In the genomic region with DNA sequence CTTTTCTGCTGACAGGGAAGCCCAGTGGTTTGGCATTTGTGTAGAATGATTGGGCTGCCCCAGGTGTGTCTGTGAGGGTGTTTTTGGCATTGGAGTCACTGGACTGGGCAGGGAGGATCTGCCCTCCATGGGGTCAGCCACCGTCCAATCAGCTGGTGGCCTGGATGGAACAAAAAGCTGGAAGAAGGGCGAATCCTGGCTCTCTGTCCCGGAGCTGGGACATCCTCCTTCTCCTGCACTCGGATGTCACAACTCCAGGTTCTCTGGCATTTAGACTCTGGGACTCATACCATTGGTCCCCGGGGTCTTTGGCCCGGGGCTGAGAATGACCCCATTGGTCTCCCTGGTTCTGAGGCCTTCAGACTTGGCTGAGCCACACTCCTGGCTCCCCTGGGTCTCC, we compare ENCODE assay signal across 2 cellular contexts.
TF ChIP-seq lines count a peak whose summit lies in the region.

No MANE protein-coding gene starts in this region.

TF ChIP-seq in SK-N-SH, 30 proteins besides CTCF, POLR2A, EP300 and RAD21 (continued from another document):
- TF ChIP-seq REST (IDR thresholded peaks at IDR 0.05; ENCODE audit: low read depth, low read length) (no peak), TAF1 (IDR thresholded peaks at IDR 0.05; ENCODE audit: borderline replicate concordance, low read depth, low read length) (no peak), FOXJ3 (CRISPR knock-in tag; IDR thresholded peaks at IDR 0.05) (no peak), CHD2 (IDR thresholded peaks at IDR 0.05; ENCODE audit: low read length, partially characterized antibody) (no peak), JUND (IDR thresholded peaks at IDR 0.05) (no peak), NRF1 (IDR thresholded peaks at IDR 0.05; ENCODE audit: low read depth, low read length) (no peak), GATA2 (CRISPR knock-in tag; IDR thresholded peaks at IDR 0.05) (no peak), YY1 (IDR thresholded peaks at IDR 0.05; ENCODE audit: low read depth) (no peak), RXRA (IDR thresholded peaks at IDR 0.05; ENCODE audit: borderline replicate concordance, low read depth) (no peak)
- TF ChIP-seq, protein P1, sequence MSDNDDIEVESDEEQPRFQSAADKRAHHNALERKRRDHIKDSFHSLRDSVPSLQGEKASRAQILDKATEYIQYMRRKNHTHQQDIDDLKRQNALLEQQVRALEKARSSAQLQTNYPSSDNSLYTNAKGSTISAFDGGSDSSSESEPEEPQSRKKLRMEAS (IDR thresholded peaks at IDR 0.05; ENCODE audit: low read depth) = no peak
- TF ChIP-seq, protein P2, sequence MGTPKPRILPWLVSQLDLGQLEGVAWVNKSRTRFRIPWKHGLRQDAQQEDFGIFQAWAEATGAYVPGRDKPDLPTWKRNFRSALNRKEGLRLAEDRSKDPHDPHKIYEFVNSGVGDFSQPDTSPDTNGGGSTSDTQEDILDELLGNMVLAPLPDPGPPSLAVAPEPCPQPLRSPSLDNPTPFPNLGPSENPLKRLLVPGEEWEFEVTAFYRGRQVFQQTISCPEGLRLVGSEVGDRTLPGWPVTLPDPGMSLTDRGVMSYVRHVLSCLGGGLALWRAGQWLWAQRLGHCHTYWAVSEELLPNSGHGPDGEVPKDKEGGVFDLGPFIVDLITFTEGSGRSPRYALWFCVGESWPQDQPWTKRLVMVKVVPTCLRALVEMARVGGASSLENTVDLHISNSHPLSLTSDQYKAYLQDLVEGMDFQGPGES (IDR thresholded peaks at IDR 0.05; ENCODE audit: low read depth, low read length) = no peak
- TF ChIP-seq, protein P3, sequence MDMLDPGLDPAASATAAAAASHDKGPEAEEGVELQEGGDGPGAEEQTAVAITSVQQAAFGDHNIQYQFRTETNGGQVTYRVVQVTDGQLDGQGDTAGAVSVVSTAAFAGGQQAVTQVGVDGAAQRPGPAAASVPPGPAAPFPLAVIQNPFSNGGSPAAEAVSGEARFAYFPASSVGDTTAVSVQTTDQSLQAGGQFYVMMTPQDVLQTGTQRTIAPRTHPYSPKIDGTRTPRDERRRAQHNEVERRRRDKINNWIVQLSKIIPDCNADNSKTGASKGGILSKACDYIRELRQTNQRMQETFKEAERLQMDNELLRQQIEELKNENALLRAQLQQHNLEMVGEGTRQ (IDR thresholded peaks at IDR 0.05; ENCODE audit: borderline replicate concordance, low read depth, low read length) = no peak
- TF ChIP-seq, protein P4, sequence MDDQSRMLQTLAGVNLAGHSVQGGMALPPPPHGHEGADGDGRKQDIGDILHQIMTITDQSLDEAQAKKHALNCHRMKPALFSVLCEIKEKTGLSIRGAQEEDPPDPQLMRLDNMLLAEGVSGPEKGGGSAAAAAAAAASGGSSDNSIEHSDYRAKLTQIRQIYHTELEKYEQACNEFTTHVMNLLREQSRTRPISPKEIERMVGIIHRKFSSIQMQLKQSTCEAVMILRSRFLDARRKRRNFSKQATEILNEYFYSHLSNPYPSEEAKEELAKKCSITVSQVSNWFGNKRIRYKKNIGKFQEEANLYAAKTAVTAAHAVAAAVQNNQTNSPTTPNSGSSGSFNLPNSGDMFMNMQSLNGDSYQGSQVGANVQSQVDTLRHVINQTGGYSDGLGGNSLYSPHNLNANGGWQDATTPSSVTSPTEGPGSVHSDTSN (IDR thresholded peaks at IDR 0.05) = no peak

TF ChIP-seq in SK-N-SH treated with all-trans-retinoic acid at 6 μM for 48 hours, 23 proteins besides CTCF, POLR2A, EP300 and RAD21 (continued from another document):
- TF ChIP-seq ZFP30 (CRISPR knock-in tag; IDR thresholded peaks at IDR 0.05) = no peak
- no peak for TF ChIP-seq TSHZ2 (CRISPR knock-in tag; IDR thresholded peaks at IDR 0.05)
- TF ChIP-seq, protein P5, sequence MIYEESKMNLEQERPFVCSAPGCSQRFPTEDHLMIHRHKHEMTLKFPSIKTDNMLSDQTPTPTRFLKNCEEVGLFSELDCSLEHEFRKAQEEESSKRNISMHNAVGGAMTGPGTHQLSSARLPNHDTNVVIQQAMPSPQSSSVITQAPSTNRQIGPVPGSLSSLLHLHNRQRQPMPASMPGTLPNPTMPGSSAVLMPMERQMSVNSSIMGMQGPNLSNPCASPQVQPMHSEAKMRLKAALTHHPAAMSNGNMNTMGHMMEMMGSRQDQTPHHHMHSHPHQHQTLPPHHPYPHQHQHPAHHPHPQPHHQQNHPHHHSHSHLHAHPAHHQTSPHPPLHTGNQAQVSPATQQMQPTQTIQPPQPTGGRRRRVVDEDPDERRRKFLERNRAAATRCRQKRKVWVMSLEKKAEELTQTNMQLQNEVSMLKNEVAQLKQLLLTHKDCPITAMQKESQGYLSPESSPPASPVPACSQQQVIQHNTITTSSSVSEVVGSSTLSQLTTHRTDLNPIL (CRISPR knock-in tag; IDR thresholded peaks at IDR 0.05; ENCODE audit: low read depth) = no peak
